Comparison of ENCODE assay signal across 8 cellular contexts in the genomic region with DNA sequence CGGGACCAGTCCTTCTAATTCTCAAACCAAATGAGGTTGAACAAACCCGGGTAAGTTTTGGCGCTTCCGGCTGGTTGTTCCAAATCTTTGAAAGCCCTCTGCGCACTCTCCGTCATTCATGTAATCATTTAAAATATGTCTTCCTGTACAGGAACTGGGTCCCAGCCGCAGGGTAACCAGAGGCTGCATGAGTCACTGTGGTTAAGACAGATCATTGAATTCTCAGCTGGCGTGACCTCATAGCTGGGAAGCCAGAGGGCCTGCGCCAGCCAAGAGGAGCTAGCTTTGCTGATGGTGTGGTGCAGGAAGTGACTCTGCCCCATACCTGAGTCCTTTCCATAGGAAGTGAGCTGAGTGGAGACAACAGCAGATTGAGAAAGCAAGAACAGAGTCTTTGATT.
DNase-seq lines count a peak whose midpoint lies in the region; ATAC-seq, FAIRE-seq and TF ChIP-seq lines count a peak whose summit lies in the region.

No MANE protein-coding gene starts in this region.

- no peak for ATAC-seq in GM18502 (IDR thresholded peaks at IDR 0.05; ENCODE audit: poor library complexity, unreplicated experiment)

- peak; percentile 93 for DNase-seq in Caki2 (ENCODE audit: low read depth)
- peak; percentile 88 for DNase-seq in OCI-M1 (lab: John Stamatoyannopoulos, UW)
- peak; percentile 87 for DNase-seq in activated CD8-positive, alpha-beta memory T cell treated with anti-CD3 and anti-CD28 coated beads, Interleukin-2, amount 50 U/mL, for 48 hours
- DNase-seq in fibroblast of mammary gland (ENCODE audit: low read depth), result peak; percentile 99
- DNase-seq in inferior parietal cortex (ENCODE audit: extremely low spot score), result no peak
- no peak for DNase-seq in GM12891 (ENCODE audit: insufficient read length, low spot score)

- peak overlapping the region in 14 of 21 experiments; percentile 30 to 69 (median 52) for H3K27ac ChIP-seq in skin epidermis

- no peak for TF ChIP-seq CTCF in fibroblast of mammary gland (conservative IDR thresholded peaks at IDR 0.05; ENCODE audit: control insufficient read depth, insufficient read depth, low read depth, low read length)

- FAIRE-seq in GM12891 (lab: Jason Lieb, UNC), result no peak

- TF ChIP-seq POLR2A in GM12891 (IDR thresholded peaks at IDR 0.05; ENCODE audit: low read depth, low read length), result no peak

- H3K4me3 ChIP-seq in fibroblast of mammary gland (ENCODE audit: control insufficient read depth, low read depth, low read length) (no peak overlapping the region), skin epidermis (no peak overlapping the region)

- in situ Hi-C loops in Caki2 (cut with HindIII; ENCODE audit: low pct_unique_long_range_greater_than_20kb, low sequenced_read_pairs), result no loop called here

TF ChIP-seq in GM12891, 5 proteins besides CTCF, POLR2A, EP300 and RAD21:
- no peak for TF ChIP-seq PAX5 (IDR thresholded peaks at IDR 0.05; ENCODE audit: insufficient read depth, low read length, severe bottlenecking)
- TF ChIP-seq TAF1 (IDR thresholded peaks at IDR 0.05; ENCODE audit: low read depth, low read length), result no peak
- no peak for TF ChIP-seq POLR2AphosphoS5 (IDR thresholded peaks at IDR 0.05; ENCODE audit: low read depth, low read length)
- TF ChIP-seq POU2F2 (IDR thresholded peaks at IDR 0.05; ENCODE audit: low read depth, low read length), result no peak

Comparison
In these comparisons a context has a peak if more than half of its experiments do, and no peak if none do; other contexts are left out.
1. DNase-seq: peak in Caki2 (single experiment), OCI-M1 (single experiment), activated CD8-positive, alpha-beta memory T cell treated with anti-CD3 and anti-CD28 coated beads, Interleukin-2, amount 50 U/mL, for 48 hours (single experiment) and fibroblast of mammary gland (single experiment); none in inferior parietal cortex (single experiment) and GM12891 (single experiment).